In the genomic region with DNA sequence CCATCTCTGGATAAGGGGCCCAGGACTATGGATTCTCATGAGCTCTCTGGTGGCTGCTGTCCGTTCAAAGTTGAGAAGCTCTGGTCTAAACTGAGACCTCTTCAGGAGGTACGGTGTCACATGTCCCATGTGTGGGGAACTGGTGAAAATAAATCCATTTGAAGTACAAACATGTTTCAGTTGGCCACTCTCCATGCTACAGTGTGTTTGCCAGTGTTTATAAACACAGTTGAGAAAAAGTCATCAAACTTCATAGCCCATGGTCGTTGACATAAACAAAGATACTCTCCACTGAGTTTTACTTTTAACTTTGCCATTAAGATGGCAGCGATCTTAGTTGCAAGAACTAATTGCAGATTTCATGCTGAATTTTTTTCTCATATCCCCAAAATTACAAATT, we compare ENCODE assay signal across 29 cellular contexts.
"Had no signal": no experiment of that assay in that cellular context is flagged by ENCODE, and none has a peak within 500 bp of the region (broad histone marks: within the 10 kb centered on the region; RNA-seq: fewer than 3 reads in every experiment).

No MANE protein-coding gene starts in this region.

- H3K4me2 ChIP-seq: KMS-11, SK-N-SH had no signal

- H3K4me3 ChIP-seq: body of pancreas, breast epithelium, Peyer's patch, SJSA1 had no signal

- H3K27ac ChIP-seq: body of pancreas, breast epithelium, KMS-11, SJSA1 had no signal

- DNase-seq: activated CD4-positive, alpha-beta T cell treated with anti-CD3 and anti-CD28 coated beads, Interleukin-2, amount 10 ng/mL, durations not matched to agents 24 days and 14 days; activated CD4-positive, alpha-beta T cell treated with anti-CD3 and anti-CD28 coated beads, Interleukin-2, amount 50 U/mL, for 4 hours; activated CD8-positive, alpha-beta T cell treated with anti-CD3 and anti-CD28 coated beads for 36 hours; activated naive CD4-positive, alpha-beta T cell treated with Interleukin-2 at 50 U/mL for 16 hours; activated naive CD8-positive, alpha-beta T cell treated with anti-CD3 and anti-CD28 coated beads, Interleukin-2, amount 10 ng/mL, durations not matched to agents 7 days and 5 days; activated T-cell treated with anti-CD3 and anti-CD28 coated beads for 4 hours; activated T-cell treated with anti-CD3 and anti-CD28 coated beads, Interleukin-2, amount 50 U/mL, for 4 hours; amygdala; body of pancreas; MM.1S; MV-4-11; NCI-H1092; NCI-H1436 treated with DMSO at 0.1 percent for 48 hours; NCI-H1694 treated with DMSO at 0.1 percent for 48 hours; NCI-H2029; NCI-H510A; NCI-H526; NCI-H748 treated with DMSO at 0.1 percent for 48 hours; NK-92 treated with Interleukin-12 subunit alpha and Interleukin-12 subunit beta, amount 100 ng/mL, for 24 hours; PC-3; Peyer's patch; RPMI8226; SHP77 treated with DMSO at 0.1 percent for 48 hours; SK-N-SH had no signal

- H3K27me3 ChIP-seq: body of pancreas, breast epithelium, Peyer's patch, SJSA1 had no signal

- H3K4me1 ChIP-seq: body of pancreas, breast epithelium, Peyer's patch had no signal

- H3K9ac ChIP-seq: KMS-11, SK-N-SH had no signal

- H3K9me3 ChIP-seq: body of pancreas, breast epithelium, Peyer's patch, SJSA1, SK-N-SH had no signal

- FAIRE-seq: astrocyte, TTC549 had no signal

- ATAC-seq: activated CD8-positive, alpha-beta T cell treated with anti-CD3 and anti-CD28 coated beads for 36 hours; activated T-cell treated with anti-CD3 and anti-CD28 coated beads, Interleukin-2, amount 50 U/mL, for 4 hours; body of pancreas; PC-3 had no signal

- H3K36me3 ChIP-seq: breast epithelium, Peyer's patch, SJSA1 had no signal
